ENCODE assay signal across 21 cellular contexts in the genomic region with DNA sequence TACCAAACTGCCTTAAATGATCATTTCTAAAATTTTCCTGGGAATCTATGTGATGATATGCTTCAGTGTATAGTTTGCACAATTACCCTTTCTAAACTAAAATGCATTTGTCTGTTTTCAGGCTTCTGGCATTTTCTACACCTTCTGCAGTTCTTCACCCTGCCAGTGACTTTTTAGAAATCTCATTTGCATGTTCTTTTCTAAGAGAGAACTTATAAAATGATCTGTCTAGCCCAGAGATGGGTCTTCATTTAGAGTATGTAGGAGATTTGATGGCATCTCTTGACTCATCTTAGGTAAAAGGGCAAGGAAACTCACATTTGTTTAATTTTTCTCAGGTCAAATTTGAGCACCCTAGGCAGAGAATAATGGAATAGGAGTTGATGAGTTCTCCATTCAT. TPM values are rescaled to one million over a fixed set of nuclear protein-coding genes. Genes with fewer than 3 reads are reported as not detected.
DNase-seq lines count a peak whose midpoint lies in the region; ATAC-seq and TF ChIP-seq lines count a peak whose summit lies in the region.
"Had no signal": no experiment of that assay in that cellular context is flagged by ENCODE, and none has a peak within 500 bp of the region (broad histone marks: within the 10 kb centered on the region; RNA-seq: fewer than 3 reads in every experiment).

No MANE protein-coding gene starts in this region.

- no peak for DNase-seq in CD4-positive, CD25-positive, alpha-beta regulatory T cell
- no peak for DNase-seq in Caco-2
- no peak for DNase-seq in OCI-LY7 (ENCODE audit: low spot score)
- no peak for DNase-seq in middle frontal gyrus (ENCODE audit: extremely low spot score, low spot score)
- DNase-seq: COR-L47, GDM1, GOT3, KG1, NCI-H1417 treated with DMSO at 0.1 percent for 48 hours, NCI-H187 treated with DMSO at 0.1 percent for 48 hours, NCI-H2227 treated with DMSO at 0.1 percent for 48 hours, NCI-H510A treated with DMSO at 0.1 percent for 48 hours, NCI-H82, PC-9, SIG-M5 had no signal

- peak overlapping the region; percentile 77 for H3K4me2 ChIP-seq in OCI-LY7 (ENCODE audit: low read length)
- H3K4me2 ChIP-seq: PC-9 had no signal

- peaks cover 2% of the 10 kb centered on the region for H3K36me3 ChIP-seq in CD4-positive, CD25-positive, alpha-beta regulatory T cell (ENCODE audit: control insufficient read depth, insufficient read depth, low read length)
- H3K36me3 ChIP-seq in Caco-2 (ENCODE audit: control insufficient read depth, insufficient read depth, low read length) (no peaks in the 10 kb centered on the region), OCI-LY7 (ENCODE audit: insufficient read depth, low read length) (peaks cover 14% of the 10 kb centered on the region)

- CTCF ChIA-PET in Caco-2 (lab: Charles Lee) = no interaction called here
- CTCF ChIA-PET in OCI-LY7 (lab: Charles Lee; ENCODE audit: unreplicated experiment) = no interaction called here

- H3K36me3 Mint-ChIP-seq in CD4-positive, CD25-positive, alpha-beta regulatory T cell = peaks cover 21% of the 10 kb centered on the region
- H3K36me3 Mint-ChIP-seq in Caco-2 (ENCODE audit: insufficient read depth, unreplicated experiment) = peaks cover 22% of the 10 kb centered on the region
- H3K36me3 Mint-ChIP-seq in dendritic cell treated with granulocyte-macrophage colony-stimulating factor and Interleukin-4, amounts not matched to agents 40 ng/mL and 50 ng/mL, for 4 days (ENCODE audit: low read depth) = no peaks in the 10 kb centered on the region

- peaks cover 36% of the 10 kb centered on the region for H3K4me1 ChIP-seq in CD4-positive, CD25-positive, alpha-beta regulatory T cell (ENCODE audit: control insufficient read depth, insufficient read depth, low read length, poor library complexity, severe bottlenecking)
- H3K4me1 ChIP-seq in Caco-2 = peaks cover 35% of the 10 kb centered on the region
- H3K4me1 ChIP-seq in OCI-LY7 (ENCODE audit: insufficient read depth, low read length, poor library complexity, severe bottlenecking) = peaks cover 95% of the 10 kb centered on the region

- H3K4me1 Mint-ChIP-seq in CD4-positive, CD25-positive, alpha-beta regulatory T cell = peaks cover 22 to 71% (median 55%) of the 10 kb centered on the region in 4 donors
- peaks cover 33% of the 10 kb centered on the region for H3K4me1 Mint-ChIP-seq in Caco-2 (ENCODE audit: low read depth, unreplicated experiment)
- H3K4me1 Mint-ChIP-seq in dendritic cell treated with granulocyte-macrophage colony-stimulating factor and Interleukin-4, amounts not matched to agents 40 ng/mL and 50 ng/mL, for 4 days (ENCODE audit: low read depth) = peaks cover 60% of the 10 kb centered on the region

- no peak overlapping the region for H3K4me3 ChIP-seq in CD4-positive, CD25-positive, alpha-beta regulatory T cell (ENCODE audit: low read depth, low read length)
- H3K4me3 ChIP-seq in Caco-2 (ENCODE audit: low read depth, low read length) = no peak overlapping the region
- H3K4me3 ChIP-seq in OCI-LY7 (ENCODE audit: low read depth, low read length, poor library complexity, severe bottlenecking) = peak overlapping the region; percentile 53
- H3K4me3 ChIP-seq: PC-9 had no signal

- BruUV-seq in Caco-2 (replicated peaks; lab: Mats Ljungman, UMichigan) = no TSS peak
- BruUV-seq in OCI-LY7 (replicated peaks; lab: Mats Ljungman, UMichigan) = no TSS peak

- peaks cover 84% of the 10 kb centered on the region; the same call in 1 of the 2 replicates for H3K79me2 ChIP-seq in OCI-LY7 (ENCODE audit: insufficient read depth, low read depth, low read length)

- no peaks in the 10 kb centered on the region for H3K9me3 Mint-ChIP-seq in CD4-positive, CD25-positive, alpha-beta regulatory T cell
- H3K9me3 Mint-ChIP-seq in Caco-2 (ENCODE audit: unreplicated experiment) = no peaks in the 10 kb centered on the region
- no peaks in the 10 kb centered on the region for H3K9me3 Mint-ChIP-seq in dendritic cell treated with granulocyte-macrophage colony-stimulating factor and Interleukin-4, amounts not matched to agents 40 ng/mL and 50 ng/mL, for 4 days

- TF ChIP-seq CTCF in Caco-2 (IDR thresholded peaks at IDR 0.05; ENCODE audit: insufficient read depth in 1 of 2, low read depth in 1 of 2, low read length in 1 of 2, severe bottlenecking in 1 of 2, unreplicated experiment in 1 of 2) (no peak), OCI-LY7 (conservative IDR thresholded peaks at IDR 0.05; ENCODE audit: low read length) (no peak)

- no peaks in the 10 kb centered on the region for H3K9me2 ChIP-seq in OCI-LY7 (ENCODE audit: insufficient read depth, low read length)

- no peaks in the 10 kb centered on the region for H3K27me3 Mint-ChIP-seq in CD4-positive, CD25-positive, alpha-beta regulatory T cell
- H3K27me3 Mint-ChIP-seq in Caco-2 (ENCODE audit: insufficient read depth, unreplicated experiment) = no peaks in the 10 kb centered on the region
- H3K27me3 Mint-ChIP-seq in dendritic cell treated with granulocyte-macrophage colony-stimulating factor and Interleukin-4, amounts not matched to agents 40 ng/mL and 50 ng/mL, for 4 days = no peaks in the 10 kb centered on the region

- POLR2A ChIA-PET in Caco-2 (lab: Charles Lee) (no interaction called here), OCI-LY7 (lab: Charles Lee) (interaction anchor here (0.7 to 5.1 kb wide), 6 partner anchors 11 to 253 kb away, joined by 3 to 28 read pairs (median 8); a partner anchor contains a TSS)

- no peaks in the 10 kb centered on the region for H4K20me1 ChIP-seq in OCI-LY7 (ENCODE audit: insufficient read depth, low read length)

- no peaks in the 10 kb centered on the region for H3K9me3 ChIP-seq in CD4-positive, CD25-positive, alpha-beta regulatory T cell (ENCODE audit: control insufficient read depth in 2 of 2, low read length in 2 of 2)
- H3K9me3 ChIP-seq in Caco-2 (no peaks in the 10 kb centered on the region), OCI-LY7 (ENCODE audit: low read length) (no peaks in the 10 kb centered on the region)

- H3K4me3 Mint-ChIP-seq in CD4-positive, CD25-positive, alpha-beta regulatory T cell = peak overlapping the region in 1 of 4 donors; percentile 55
- H3K4me3 Mint-ChIP-seq in Caco-2 (ENCODE audit: unreplicated experiment) = no peak overlapping the region
- no peak overlapping the region for H3K4me3 Mint-ChIP-seq in dendritic cell treated with granulocyte-macrophage colony-stimulating factor and Interleukin-4, amounts not matched to agents 40 ng/mL and 50 ng/mL, for 4 days

- intact Hi-C loops in Caco-2 (cut with micrococcal nuclease; ENCODE audit: unreplicated experiment) (no loop called here), OCI-LY7 (cut with micrococcal nuclease; ENCODE audit: unreplicated experiment) (no loop called here)
- intact Hi-C loops in dendritic cell treated with granulocyte-macrophage colony-stimulating factor and Interleukin-4, amounts not matched to agents 40 ng/mL and 50 ng/mL, for 4 days (cut with micrococcal nuclease) = no loop called here

- no peak for ATAC-seq in CD4-positive, CD25-positive, alpha-beta regulatory T cell (ENCODE audit: low read depth in 2 of 2)
- ATAC-seq in HG03196 (IDR thresholded peaks at IDR 0.05; ENCODE audit: unreplicated experiment) (no peak), GM18867 (IDR thresholded peaks at IDR 0.05; ENCODE audit: unreplicated experiment) (no peak)

- H3K27ac ChIP-seq in CD4-positive, CD25-positive, alpha-beta regulatory T cell (ENCODE audit: insufficient read depth, low read length, poor library complexity, severe bottlenecking) = no peak overlapping the region
- H3K27ac ChIP-seq in OCI-LY7 (ENCODE audit: low read depth, low read length, poor library complexity, severe bottlenecking) = peak overlapping the region; percentile 71
- H3K27ac ChIP-seq: C4-2B, PC-9, RWPE1 had no signal

- H3K27me3 ChIP-seq in CD4-positive, CD25-positive, alpha-beta regulatory T cell (ENCODE audit: control insufficient read depth, insufficient read depth, low read length) = no peaks in the 10 kb centered on the region
- no peaks in the 10 kb centered on the region for H3K27me3 ChIP-seq in Caco-2 (replicated peaks; ENCODE audit: control insufficient read depth, insufficient read depth, low read length)

- peak overlapping the region in 2 of 3 donors; percentile 11 to 84 for H3K27ac Mint-ChIP-seq in CD4-positive, CD25-positive, alpha-beta regulatory T cell
- H3K27ac Mint-ChIP-seq in Caco-2 (ENCODE audit: unreplicated experiment) = peak overlapping the region; percentile 56
- peak overlapping the region; percentile 30 for H3K27ac Mint-ChIP-seq in dendritic cell treated with granulocyte-macrophage colony-stimulating factor and Interleukin-4, amounts not matched to agents 40 ng/mL and 50 ng/mL, for 4 days

- no peak overlapping the region for H2AFZ ChIP-seq in OCI-LY7 (ENCODE audit: low read length)
- H2AFZ ChIP-seq: PC-9 had no signal

RNA-seq across cellular contexts. Expression of a gene that starts 17.8 kb away (rescaled TPM):
- total RNA-seq in CD4-positive, CD25-positive, alpha-beta regulatory T cell = 41.9 TPM
- 10 to 100 TPM; 12.6 to 16.5 (median 13.9) TPM for polyA plus RNA-seq in CD4-positive, CD25-positive, alpha-beta regulatory T cell
- total RNA-seq in Caco-2 (2022) = 62.0 and 67.9 TPM in 2 replicates
- 14.8 and 18.1 TPM in 2 replicates for total RNA-seq in OCI-LY7 (2014; rRNA removed; shearing (Covaris generic))
- total RNA-seq in OCI-LY7 (2022) = 49.0 and 52.2 TPM in 2 replicates

RNA-seq across cellular contexts. Expression of a gene that starts 59.2 kb away (rescaled TPM):
- total RNA-seq in CD4-positive, CD25-positive, alpha-beta regulatory T cell = not detected
- polyA plus RNA-seq in CD4-positive, CD25-positive, alpha-beta regulatory T cell = under 1 TPM in 3 of 4 donors, not detected in 1; 0.34 to 0.39 (median 0.38) TPM
- total RNA-seq in Caco-2 (2022) (0.12 TPM in 1 of 2 replicates, not detected in the other), OCI-LY7 (2022) (1.3 and 2.0 TPM in 2 replicates)
- 0.23 and 0.32 TPM in 2 replicates for total RNA-seq in OCI-LY7 (2014; rRNA removed; shearing (Covaris generic))
- total RNA-seq: M059J, PC-9 had no signal
